Comparison of ENCODE assay signal across 17 cellular contexts in the genomic region with DNA sequence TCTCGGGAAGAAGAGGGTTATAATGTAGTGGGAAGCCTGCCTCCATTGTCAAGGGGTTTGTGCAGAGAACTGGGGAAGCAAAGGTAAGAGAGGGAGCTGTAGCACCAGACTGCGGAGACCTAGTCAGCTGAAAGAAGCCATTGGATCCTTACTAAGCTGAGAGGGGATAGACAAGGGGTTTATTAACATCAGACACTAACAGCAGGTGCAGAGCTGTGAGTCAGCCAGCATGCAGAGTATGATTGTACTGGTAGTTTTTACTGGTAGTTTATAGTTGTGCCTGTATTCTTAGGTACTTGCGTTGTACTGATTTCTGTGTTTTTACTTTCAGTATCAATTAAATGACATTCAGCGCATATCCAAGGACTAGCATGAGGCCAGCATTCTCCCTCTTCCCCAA. TPM values are rescaled to one million over a fixed set of nuclear protein-coding genes. Genes with fewer than 3 reads are reported as not detected.
"Had no signal": no experiment of that assay in that cellular context is flagged by ENCODE, and none has a peak within 500 bp of the region (broad histone marks: within the 10 kb centered on the region; RNA-seq: fewer than 3 reads in every experiment).

No MANE protein-coding gene starts in this region.

- H3K4me1 Mint-ChIP-seq: activated naive CD4-positive, alpha-beta T cell treated with anti-CD3 and anti-CD28 coated beads, Interleukin-2, amount 50 U/mL, for 24 hours; endodermal cell; immature natural killer cell; nephron progenitor cell; stimulated activated naive CD8-positive, alpha-beta T cell treated with anti-CD3 and anti-CD28 coated beads, Interleukin-15, amount 100 ng/mL, for 72 hours had no signal

- H3K27ac Mint-ChIP-seq: activated B cell treated with CpG ODN at 0.5 μM for 24 hours; activated CD8-positive, alpha-beta T cell treated with anti-CD3 and anti-CD28 coated beads for 36 hours; activated naive CD4-positive, alpha-beta T cell treated with anti-CD3 and anti-CD28 coated beads, Interleukin-2, amount 50 U/mL, for 24 hours; endodermal cell; immature natural killer cell; nephron progenitor cell; stimulated activated naive CD8-positive, alpha-beta T cell treated with anti-CD3 and anti-CD28 coated beads, Interleukin-15, amount 100 ng/mL, for 72 hours had no signal

- H3K4me3 Mint-ChIP-seq: activated B cell treated with CpG ODN at 0.5 μM for 24 hours; activated CD8-positive, alpha-beta T cell treated with anti-CD3 and anti-CD28 coated beads for 36 hours; activated naive CD4-positive, alpha-beta T cell treated with anti-CD3 and anti-CD28 coated beads, Interleukin-2, amount 50 U/mL, for 24 hours; activated T-cell treated with anti-CD3 and anti-CD28 coated beads, Interleukin-2, amount 50 U/mL, for 4 hours; endodermal cell; immature natural killer cell; nephron progenitor cell; stimulated activated naive CD8-positive, alpha-beta T cell treated with anti-CD3 and anti-CD28 coated beads, Interleukin-15, amount 100 ng/mL, for 72 hours had no signal

- DNase-seq: activated B cell treated with CpG ODN at 0.5 μM for 24 hours; activated CD4-positive, alpha-beta T cell treated with anti-CD3 and anti-CD28 coated beads for 48 hours; activated CD8-positive, alpha-beta T cell treated with anti-CD3 and anti-CD28 coated beads for 36 hours; activated effector memory CD4-positive, alpha-beta T cell treated with anti-CD3 and anti-CD28 coated beads, Interleukin-2, amount 50 U/mL, for 16 hours; activated T-cell treated with anti-CD3 and anti-CD28 coated beads, Interleukin-2, amount 50 U/mL, for 4 hours; adrenal gland; endodermal cell; erythroblast; gastrocnemius medialis; heart left ventricle; immature natural killer cell; mesendoderm; nephron progenitor cell; right lobe of liver; stimulated activated naive CD8-positive, alpha-beta T cell treated with anti-CD3 and anti-CD28 coated beads, Interleukin-15, amount 100 ng/mL, for 72 hours; upper lobe of left lung had no signal

- H3K9me3 Mint-ChIP-seq: activated CD8-positive, alpha-beta T cell treated with anti-CD3 and anti-CD28 coated beads for 36 hours; endodermal cell had no signal

- H3K27me3 Mint-ChIP-seq: activated B cell treated with CpG ODN at 0.5 μM for 24 hours had no signal

- H3K36me3 Mint-ChIP-seq: immature natural killer cell had no signal

RNA-seq across cellular contexts. Expression of a gene that starts 17.8 kb away (rescaled TPM):
- polyA plus RNA-seq: immature natural killer cell had no signal
